In the genomic region with DNA sequence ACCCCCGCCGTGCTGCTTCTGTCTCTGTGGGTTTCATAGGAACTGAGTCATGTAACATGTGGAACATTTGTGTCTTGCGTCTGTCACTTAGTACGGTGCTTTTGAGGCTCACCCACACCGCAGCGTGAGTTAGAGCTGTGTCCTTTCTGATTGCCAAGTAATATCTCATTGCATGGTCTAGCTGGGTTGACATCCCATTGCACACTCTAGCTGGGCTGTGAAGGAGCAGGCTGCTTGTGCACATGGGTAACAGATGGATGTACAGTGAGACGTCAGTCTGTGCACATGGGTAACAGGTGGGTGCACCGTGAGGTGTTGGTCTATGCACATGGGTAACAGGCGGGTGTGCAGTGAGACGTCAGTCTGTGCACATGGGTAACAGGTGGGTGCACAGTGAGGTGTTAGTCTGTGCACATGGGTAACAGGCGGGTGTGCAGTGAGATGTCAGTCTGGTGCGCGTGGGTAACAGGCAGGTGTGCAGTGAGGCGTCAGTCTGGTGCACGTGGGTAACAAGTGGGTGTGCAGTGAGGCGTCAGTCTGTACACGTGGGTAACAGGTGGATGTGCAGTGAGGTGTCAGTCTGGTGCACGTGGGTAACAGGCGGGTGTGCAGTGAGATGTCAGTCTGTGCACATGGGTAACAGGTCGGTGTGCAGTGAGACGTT, we compare ENCODE assay signal across 8 cellular contexts. TPM values are rescaled to one million over a fixed set of nuclear protein-coding genes. Genes with fewer than 3 reads are reported as not detected.
DNase-seq lines count a peak whose midpoint lies in the region; ATAC-seq and TF ChIP-seq lines count a peak whose summit lies in the region.
"Not testable (repeated sequence)": the region's sequence is repeated elsewhere in the genome, so short reads cannot be mapped to it uniquely, and the experiment has no call there.

No MANE protein-coding gene starts in this region.

- peak overlapping the region; percentile 8 for H3K27ac ChIP-seq in KOPT-K1 (ENCODE audit: low read depth, low read length, poor library complexity, severe bottlenecking)

- not testable (repeated sequence) for H3K36me3 Mint-ChIP-seq in activated CD4-positive, alpha-beta memory T cell treated with anti-CD3 and anti-CD28 coated beads, Interleukin-2, amount 10 ng/mL, durations not matched to agents 7 days and 5 days (ENCODE audit: low read depth); activated naive CD8-positive, alpha-beta T cell treated with anti-CD3 and anti-CD28 coated beads, Interleukin-2, amount 50 U/mL, for 24 hours (ENCODE audit: low read depth); naive thymus-derived CD8-positive, alpha-beta T cell

- DNase-seq in GM12865 (ENCODE audit: low read depth), result peak; percentile 63
- peak; percentile 86 for DNase-seq in activated CD4-positive, alpha-beta memory T cell treated with anti-CD3 and anti-CD28 coated beads, Interleukin-2, amount 10 ng/mL, durations not matched to agents 7 days and 5 days
- DNase-seq in activated naive CD8-positive, alpha-beta T cell treated with anti-CD3 and anti-CD28 coated beads, Interleukin-2, amount 50 U/mL, for 24 hours, result peak; percentile 61
- DNase-seq in naive thymus-derived CD8-positive, alpha-beta T cell, result peak in 5 of 10 donors; percentile 25 to 58 (median 43)
- peak; percentile 79 for DNase-seq in stimulated activated CD8-positive, alpha-beta memory T cell treated with anti-CD3 and anti-CD28 coated beads, Interleukin-4, amount 100 ng/mL, for 48 hours

- not testable (repeated sequence) for H3K9me3 Mint-ChIP-seq in activated CD4-positive, alpha-beta memory T cell treated with anti-CD3 and anti-CD28 coated beads, Interleukin-2, amount 10 ng/mL, durations not matched to agents 7 days and 5 days; activated naive CD8-positive, alpha-beta T cell treated with anti-CD3 and anti-CD28 coated beads, Interleukin-2, amount 50 U/mL, for 24 hours; naive thymus-derived CD8-positive, alpha-beta T cell

- not testable (repeated sequence) for TF ChIP-seq CTCF in GM12865 (IDR thresholded peaks at IDR 0.05; ENCODE audit: insufficient read depth, low read depth, low read length, missing control alignments)

- CTCF ChIA-PET in activated CD4-positive, alpha-beta memory T cell treated with anti-CD3 and anti-CD28 coated beads, Interleukin-2, amount 10 ng/mL, durations not matched to agents 7 days and 5 days (lab: Charles Lee), result not testable (repeated sequence)

- not testable (repeated sequence) for H3K9me3 ChIP-seq in KOPT-K1 (ENCODE audit: insufficient read depth, low read length, poor library complexity, severe bottlenecking)

- peak overlapping the region; percentile 81 for H3K27ac Mint-ChIP-seq in activated CD4-positive, alpha-beta memory T cell treated with anti-CD3 and anti-CD28 coated beads, Interleukin-2, amount 10 ng/mL, durations not matched to agents 7 days and 5 days
- peak overlapping the region; percentile 84 for H3K27ac Mint-ChIP-seq in activated naive CD8-positive, alpha-beta T cell treated with anti-CD3 and anti-CD28 coated beads, Interleukin-2, amount 50 U/mL, for 24 hours
- peak overlapping the region in 8 of 10 donors; percentile 1 to 91 (median 39) for H3K27ac Mint-ChIP-seq in naive thymus-derived CD8-positive, alpha-beta T cell

- not testable (repeated sequence) for H3K4me3 ChIP-seq in GM12865 (ENCODE audit: low read depth, low read length)

- POLR2A ChIA-PET in activated CD4-positive, alpha-beta memory T cell treated with anti-CD3 and anti-CD28 coated beads, Interleukin-2, amount 10 ng/mL, durations not matched to agents 7 days and 5 days (lab: Charles Lee); naive thymus-derived CD8-positive, alpha-beta T cell (lab: Charles Lee): not testable (repeated sequence)

- ATAC-seq in GM21360 (IDR thresholded peaks at IDR 0.05; ENCODE audit: unreplicated experiment), result peak; percentile 50
- peak; percentile 60 for ATAC-seq in HG02973 (IDR thresholded peaks at IDR 0.05; ENCODE audit: unreplicated experiment)
- peak; percentile 99 for ATAC-seq in activated naive CD8-positive, alpha-beta T cell treated with anti-CD3 and anti-CD28 coated beads, Interleukin-2, amount 50 U/mL, for 24 hours
- peak; percentile 82 to 87 for ATAC-seq in naive thymus-derived CD8-positive, alpha-beta T cell

- peaks cover 27% of the 10 kb centered on the region for H3K4me1 Mint-ChIP-seq in activated CD4-positive, alpha-beta memory T cell treated with anti-CD3 and anti-CD28 coated beads, Interleukin-2, amount 10 ng/mL, durations not matched to agents 7 days and 5 days
- peaks cover 35% of the 10 kb centered on the region for H3K4me1 Mint-ChIP-seq in activated naive CD8-positive, alpha-beta T cell treated with anti-CD3 and anti-CD28 coated beads, Interleukin-2, amount 50 U/mL, for 24 hours
- H3K4me1 Mint-ChIP-seq in naive thymus-derived CD8-positive, alpha-beta T cell, result peaks cover 9 to 24% (median 20%) of the 10 kb centered on the region in 4 donors

- not testable (repeated sequence) for H3K27me3 Mint-ChIP-seq in activated CD4-positive, alpha-beta memory T cell treated with anti-CD3 and anti-CD28 coated beads, Interleukin-2, amount 10 ng/mL, durations not matched to agents 7 days and 5 days; activated naive CD8-positive, alpha-beta T cell treated with anti-CD3 and anti-CD28 coated beads, Interleukin-2, amount 50 U/mL, for 24 hours; naive thymus-derived CD8-positive, alpha-beta T cell

- H3K36me3 ChIP-seq in KOPT-K1 (ENCODE audit: insufficient read depth, low read length), result not testable (repeated sequence)

- peak overlapping the region; percentile 12 for H3K4me3 Mint-ChIP-seq in activated CD4-positive, alpha-beta memory T cell treated with anti-CD3 and anti-CD28 coated beads, Interleukin-2, amount 10 ng/mL, durations not matched to agents 7 days and 5 days
- peak overlapping the region; percentile 48 for H3K4me3 Mint-ChIP-seq in activated naive CD8-positive, alpha-beta T cell treated with anti-CD3 and anti-CD28 coated beads, Interleukin-2, amount 50 U/mL, for 24 hours
- H3K4me3 Mint-ChIP-seq in naive thymus-derived CD8-positive, alpha-beta T cell, result peak overlapping the region in 9 of 10 donors; percentile 35 to 65 (median 55)

RNA-seq across cellular contexts. Expression of a gene that starts 58.5 kb away (rescaled TPM):
- total RNA-seq in activated CD4-positive, alpha-beta memory T cell treated with anti-CD3 and anti-CD28 coated beads, Interleukin-2, amount 10 ng/mL, durations not matched to agents 7 days and 5 days, result 10 to 100 TPM; 84.2 to 86.1 TPM
- 10 to 100 TPM; 80.9 to 81.7 TPM for total RNA-seq in naive thymus-derived CD8-positive, alpha-beta T cell
- 100 to 1,000 TPM; 100 to 156 (median 117) TPM for polyA plus RNA-seq in naive thymus-derived CD8-positive, alpha-beta T cell
